Comparison of ENCODE assay signal across 12 cellular contexts in genomic region chr1:245859510-245860114, GRCh38.
DNase-seq lines count a peak whose midpoint lies in the region; ATAC-seq, FAIRE-seq and TF ChIP-seq lines count a peak whose summit lies in the region.
"Had no signal": no experiment of that assay in that cellular context is flagged by ENCODE, and none has a peak within 500 bp of the region (broad histone marks: within the 10 kb centered on the region; RNA-seq: fewer than 3 reads in every experiment).

No MANE protein-coding gene starts in this region.

- H3K27me3 ChIP-seq in Karpas-422 (ENCODE audit: low read length) = no peaks in the 10 kb centered on the region
- no peaks in the 10 kb centered on the region for H3K27me3 ChIP-seq in bronchial epithelial cell (ENCODE audit: control insufficient read depth, insufficient read depth, low read length)

- FAIRE-seq in bronchial epithelial cell (lab: Jason Lieb, UNC) = no peak

- no peak overlapping the region for H3K4me2 ChIP-seq in Karpas-422 (ENCODE audit: low read depth, low read length, poor library complexity, severe bottlenecking)
- H3K4me2 ChIP-seq: PC-9 had no signal

- no peaks in the 10 kb centered on the region for H4K20me1 ChIP-seq in Karpas-422 (ENCODE audit: insufficient read depth, low read depth, low read length)

- H3K79me2 ChIP-seq in Karpas-422 (ENCODE audit: low read length) = no peaks in the 10 kb centered on the region

- peaks cover 18% of the 10 kb centered on the region for H3K4me1 ChIP-seq in Karpas-422 (ENCODE audit: low read length)

- H3K4me3 Mint-ChIP-seq in neural crest cell = no peak overlapping the region
- H3K4me3 Mint-ChIP-seq: central memory CD8-positive, alpha-beta T cell had no signal

- no peak for TF ChIP-seq CTCF in bronchial epithelial cell (IDR thresholded peaks at IDR 0.05; ENCODE audit: insufficient read depth, low read length, severe bottlenecking)
- TF ChIP-seq CTCF in neural crest cell (conservative IDR thresholded peaks at IDR 0.05) = no peak

- H3K4me3 ChIP-seq in Karpas-422 (ENCODE audit: low read length) (no peak overlapping the region), bronchial epithelial cell (ENCODE audit: low read depth, low read length) (no peak overlapping the region)
- H3K4me3 ChIP-seq: PC-9 had no signal

- H3K4me1 Mint-ChIP-seq in neural crest cell = peaks cover 31% of the 10 kb centered on the region
- H3K4me1 Mint-ChIP-seq: central memory CD8-positive, alpha-beta T cell had no signal

- DNase-seq in EH (ENCODE audit: low read depth) = peak; percentile 73
- no peak for DNase-seq in Karpas-422
- peak; percentile 87 for DNase-seq in bronchial epithelial cell (ENCODE audit: low read depth)
- DNase-seq in neural crest cell (ENCODE audit: low read depth, low spot score) = no peak
- no peak for DNase-seq in G401 (ENCODE audit: low spot score)
- DNase-seq: activated T-cell treated with anti-CD3 and anti-CD28 coated beads, Interleukin-2, amount 50 U/mL, for 48 hours; MV-4-11; NCI-H446 treated with DMSO at 0.1 percent for 48 hours; PC-9 had no signal

- peaks cover 3% of the 10 kb centered on the region for H3K9me3 ChIP-seq in Karpas-422 (ENCODE audit: low read length)

- 0 out of 2 replicates have a peak overlapping the region, but pooled peaks have one; percentile 9 for H3K27ac ChIP-seq in Karpas-422 (ENCODE audit: low read length)
- H3K27ac ChIP-seq: PC-9 had no signal

- H3K9me3 Mint-ChIP-seq in neural crest cell = no peaks in the 10 kb centered on the region
- H3K9me3 Mint-ChIP-seq: central memory CD8-positive, alpha-beta T cell had no signal

- no peaks in the 10 kb centered on the region for H3K27me3 Mint-ChIP-seq in neural crest cell (ENCODE audit: low read depth)
- H3K27me3 Mint-ChIP-seq: central memory CD8-positive, alpha-beta T cell had no signal

- in situ Hi-C loops in G401 (cut with HindIII; ENCODE audit: low sequenced_read_pairs) = no loop called here

- H3K27ac Mint-ChIP-seq in neural crest cell (ENCODE audit: unreplicated experiment) = peak overlapping the region; percentile 66

- H3K36me3 Mint-ChIP-seq in neural crest cell (ENCODE audit: low read depth) = peaks cover 11% of the 10 kb centered on the region

- no peak overlapping the region for H3K9ac ChIP-seq in Karpas-422 (ENCODE audit: low read length)

- H2AFZ ChIP-seq in Karpas-422 (ENCODE audit: low read length) = no peak overlapping the region
- H2AFZ ChIP-seq: PC-9 had no signal

- peaks cover under 1% of the 10 kb centered on the region; the same call in 1 of the 2 replicates for H3K36me3 ChIP-seq in Karpas-422 (ENCODE audit: insufficient read depth, low read length)
- H3K36me3 ChIP-seq in bronchial epithelial cell (ENCODE audit: control insufficient read depth, insufficient read depth, low read length) = no peaks in the 10 kb centered on the region

- no peaks in the 10 kb centered on the region for H3K9me2 ChIP-seq in Karpas-422 (replicated peaks; ENCODE audit: insufficient read depth, low read length)

- ATAC-seq in HG02571 (IDR thresholded peaks at IDR 0.05; ENCODE audit: unreplicated experiment) (no peak), GM21786 (IDR thresholded peaks at IDR 0.05; ENCODE audit: unreplicated experiment) (no peak)

Comparison
In these comparisons a context has a peak if more than half of its experiments do, and no peak if none do; other contexts are left out.
1. DNase-seq: peak in EH (single experiment) and bronchial epithelial cell (single experiment); none in Karpas-422 (single experiment), neural crest cell (single experiment) and G401 (single experiment).